In the genomic region with DNA sequence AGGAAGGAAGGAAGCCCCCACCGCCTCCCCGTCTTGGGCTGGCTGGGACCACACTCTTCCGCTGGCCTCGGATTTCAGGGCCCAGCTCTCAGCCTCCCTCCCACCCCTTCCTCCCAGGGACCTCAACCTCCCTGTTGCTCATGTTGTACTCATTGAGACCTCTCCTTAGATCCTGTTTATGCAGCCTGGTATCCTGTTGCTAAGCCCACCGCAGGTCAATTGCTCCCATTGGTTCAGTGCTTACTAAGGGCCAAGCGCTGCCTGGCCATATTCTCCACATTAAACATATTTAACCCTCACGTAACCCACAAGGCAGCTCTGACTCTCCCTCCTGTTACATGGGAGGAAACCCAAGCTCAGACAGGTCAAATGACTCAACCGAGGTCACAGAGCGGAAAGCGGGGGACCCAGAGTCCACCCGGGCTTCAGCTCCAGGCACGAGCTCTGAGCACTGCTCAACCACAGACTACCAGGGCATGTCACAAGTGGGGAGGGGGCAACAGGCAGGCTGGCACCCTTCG, we compare ENCODE assay signal across 19 cellular contexts. TPM values are rescaled to one million over a fixed set of nuclear protein-coding genes. Genes with fewer than 3 reads are reported as not detected.
DNase-seq lines count a peak whose midpoint lies in the region; ATAC-seq and TF ChIP-seq lines count a peak whose summit lies in the region.
"Had no signal": no experiment of that assay in that cellular context is flagged by ENCODE, and none has a peak within 500 bp of the region (broad histone marks: within the 10 kb centered on the region; RNA-seq: fewer than 3 reads in every experiment).

No MANE protein-coding gene starts in this region.

- DNase-seq in LHCN-M2 (ENCODE audit: low read depth) (peak; percentile 89), brain microvascular endothelial cell (peak; percentile 98), lung microvascular endothelial cell (ENCODE audit: low read depth in 2 of 2) (peak; percentile 67 to 96), SK-N-SH (no peak), COLO829 (ENCODE audit: low spot score) (no peak)
- DNase-seq: activated CD4-positive, alpha-beta T cell treated with anti-CD3 and anti-CD28 coated beads for 4 hours; activated naive CD8-positive, alpha-beta T cell treated with anti-CD3 and anti-CD28 coated beads, Interleukin-2, amount 10 ng/mL, durations not matched to agents 7 days and 5 days; cortex of kidney; left ventricle myocardium inferior; naive B cell; NCI-H1092; NCI-H2171; stimulated activated CD4-positive, alpha-beta T cell treated with anti-CD3 and anti-CD28 coated beads, Interleukin-4, amount 100 ng/mL, for 1 hour; T-helper 9 cell; transverse colon had no signal

- no peaks in the 10 kb centered on the region for H4K20me1 ChIP-seq in BLaER1
- H4K20me1 ChIP-seq in SK-N-SH (ENCODE audit: insufficient read depth): no peaks in the 10 kb centered on the region

- H3K9ac ChIP-seq in BLaER1 (no peak overlapping the region), SK-N-SH (no peak overlapping the region)

- H3K79me2 ChIP-seq in SK-N-SH (ENCODE audit: insufficient read depth): no peaks in the 10 kb centered on the region

- no peak for TF ChIP-seq EP300 in SK-N-SH (IDR thresholded peaks at IDR 0.05; ENCODE audit: borderline replicate concordance in 1 of 2, low read depth in 1 of 2, low read length in 1 of 2)

- H3K4me2 ChIP-seq in BLaER1 (peak overlapping the region; percentile 50), SK-N-SH (no peak overlapping the region)

- no peaks in the 10 kb centered on the region for H3K36me3 ChIP-seq in BLaER1
- H3K36me3 ChIP-seq in brain microvascular endothelial cell (replicated peaks): no peaks in the 10 kb centered on the region
- no peaks in the 10 kb centered on the region for H3K36me3 ChIP-seq in SK-N-SH (replicated peaks in 1 of 2; ENCODE audit: control insufficient read depth in 1 of 2, insufficient read depth in 2 of 2, low read length in 1 of 2)
- H3K36me3 ChIP-seq: left ventricle myocardium inferior, right atrium auricular region, transverse colon had no signal

- no peaks in the 10 kb centered on the region for H3K9me2 ChIP-seq in SK-N-SH

- H3K4me1 ChIP-seq in BLaER1 (peaks cover 14% of the 10 kb centered on the region), SK-N-SH (ENCODE audit: control insufficient read depth in 1 of 2, insufficient read depth in 2 of 2, low read depth in 1 of 2, low read length in 1 of 2) (no peaks in the 10 kb centered on the region)
- H3K4me1 ChIP-seq: left ventricle myocardium inferior, right atrium auricular region, transverse colon had no signal

- in situ Hi-C loops in brain microvascular endothelial cell (cut with HindIII; ENCODE audit: low pct_ligation_motif_present, low sequenced_read_pairs): no loop called here

- H3K4me3 ChIP-seq in BLaER1: no peak overlapping the region
- no peak overlapping the region for H3K4me3 ChIP-seq in brain microvascular endothelial cell (ENCODE audit: low read depth, low read length)
- no peak overlapping the region for H3K4me3 ChIP-seq in SK-N-SH (ENCODE audit: low read depth in 2 of 2, low read length in 1 of 2)
- H3K4me3 ChIP-seq: left ventricle myocardium inferior, right atrium auricular region, transverse colon had no signal

- no peaks in the 10 kb centered on the region for H3F3A ChIP-seq in SK-N-SH (replicated peaks; ENCODE audit: insufficient read depth)

- CTCF ChIA-PET in SK-N-SH (lab: Yijun Ruan, JAX): no interaction called here

- POLR2A ChIA-PET in SK-N-SH (lab: Yijun Ruan, JAX): no interaction called here

- peak overlapping the region; percentile 1; the same call in 1 of the 2 replicates for H3K27ac ChIP-seq in BLaER1
- H3K27ac ChIP-seq in brain microvascular endothelial cell: peak overlapping the region; percentile 98
- H3K27ac ChIP-seq in SK-N-SH (ENCODE audit: low read depth in 2 of 2, low read length in 1 of 2): no peak overlapping the region
- H3K27ac ChIP-seq: left ventricle myocardium inferior, right atrium auricular region, transverse colon had no signal

- TF ChIP-seq RAD21 in SK-N-SH (IDR thresholded peaks at IDR 0.05; ENCODE audit: low read length): no peak

- 87% methylated on average over 12 of the region's 13 CpGs for WGBS in SK-N-SH (ENCODE audit: low lambda C conversion rate)

- H2AFZ ChIP-seq in SK-N-SH (ENCODE audit: low read depth): no peak overlapping the region

- TF ChIP-seq CTCF in brain microvascular endothelial cell (IDR thresholded peaks at IDR 0.05; ENCODE audit: low read depth, low read length, missing control alignments) (no peak), SK-N-SH (IDR thresholded peaks at IDR 0.05) (no peak)

- H3K9me3 ChIP-seq in BLaER1 (no peaks in the 10 kb centered on the region), SK-N-SH (no peaks in the 10 kb centered on the region)
- H3K9me3 ChIP-seq: left ventricle myocardium inferior, right atrium auricular region, transverse colon had no signal

- ATAC-seq in GM21717 (IDR thresholded peaks at IDR 0.05; ENCODE audit: unreplicated experiment): no peak
- no peak for ATAC-seq in HG03139 (IDR thresholded peaks at IDR 0.05; ENCODE audit: unreplicated experiment)

- H3K27me3 ChIP-seq in BLaER1 (no peaks in the 10 kb centered on the region), brain microvascular endothelial cell (replicated peaks) (no peaks in the 10 kb centered on the region), SK-N-SH (ENCODE audit: insufficient read depth) (no peaks in the 10 kb centered on the region)
- H3K27me3 ChIP-seq: right atrium auricular region had no signal

TF ChIP-seq in SK-N-SH, 30 proteins besides CTCF, POLR2A, EP300 and RAD21:
- TF ChIP-seq, protein P1, sequence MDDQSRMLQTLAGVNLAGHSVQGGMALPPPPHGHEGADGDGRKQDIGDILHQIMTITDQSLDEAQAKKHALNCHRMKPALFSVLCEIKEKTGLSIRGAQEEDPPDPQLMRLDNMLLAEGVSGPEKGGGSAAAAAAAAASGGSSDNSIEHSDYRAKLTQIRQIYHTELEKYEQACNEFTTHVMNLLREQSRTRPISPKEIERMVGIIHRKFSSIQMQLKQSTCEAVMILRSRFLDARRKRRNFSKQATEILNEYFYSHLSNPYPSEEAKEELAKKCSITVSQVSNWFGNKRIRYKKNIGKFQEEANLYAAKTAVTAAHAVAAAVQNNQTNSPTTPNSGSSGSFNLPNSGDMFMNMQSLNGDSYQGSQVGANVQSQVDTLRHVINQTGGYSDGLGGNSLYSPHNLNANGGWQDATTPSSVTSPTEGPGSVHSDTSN (IDR thresholded peaks at IDR 0.05): no peak
- no peak for TF ChIP-seq RXRA (IDR thresholded peaks at IDR 0.05; ENCODE audit: borderline replicate concordance, low read depth)
- TF ChIP-seq POLR2AphosphoS5 (IDR thresholded peaks at IDR 0.05; ENCODE audit: low read depth, low read length): no peak
- no peak for TF ChIP-seq NFIC (IDR thresholded peaks at IDR 0.05; ENCODE audit: borderline replicate concordance)
- no peak for TF ChIP-seq FOSL2 (IDR thresholded peaks at IDR 0.05; ENCODE audit: borderline replicate concordance, low read depth)

RNA-seq across cellular contexts. Expression of gene H6PD, which starts 23.2 kb away (rescaled TPM):
- total RNA-seq in LHCN-M2 (2014; rRNA removed) (34.5 and 42.2 TPM in 2 replicates), lung microvascular endothelial cell (12.3 and 18.3 TPM in 2 replicates)
- polyA plus RNA-seq in LHCN-M2 (2012): 14.8 TPM
- 16.2 and 19.1 TPM in 2 replicates for polyA plus RNA-seq in SK-N-SH (2012; rRNA removed)
- polyA plus RNA-seq in SK-N-SH (2012; cell fraction: cytosol; rRNA removed): 10.0 and 13.9 TPM in 2 replicates
- polyA plus RNA-seq in SK-N-SH (2012; cell fraction: nucleus; rRNA removed): 23.2 and 26.0 TPM in 2 replicates

Comparison
In these comparisons a context has a peak if more than half of its experiments do, and no peak if none do; other contexts are left out.
1. H3K27ac ChIP-seq: peak in BLaER1 (single experiment) and brain microvascular endothelial cell (single experiment); none in SK-N-SH (0 of 2).
2. DNase-seq: peak in LHCN-M2 (single experiment), brain microvascular endothelial cell (single experiment) and lung microvascular endothelial cell (2 of 2); none in SK-N-SH (single experiment) and COLO829 (single experiment).